In the genomic region with DNA sequence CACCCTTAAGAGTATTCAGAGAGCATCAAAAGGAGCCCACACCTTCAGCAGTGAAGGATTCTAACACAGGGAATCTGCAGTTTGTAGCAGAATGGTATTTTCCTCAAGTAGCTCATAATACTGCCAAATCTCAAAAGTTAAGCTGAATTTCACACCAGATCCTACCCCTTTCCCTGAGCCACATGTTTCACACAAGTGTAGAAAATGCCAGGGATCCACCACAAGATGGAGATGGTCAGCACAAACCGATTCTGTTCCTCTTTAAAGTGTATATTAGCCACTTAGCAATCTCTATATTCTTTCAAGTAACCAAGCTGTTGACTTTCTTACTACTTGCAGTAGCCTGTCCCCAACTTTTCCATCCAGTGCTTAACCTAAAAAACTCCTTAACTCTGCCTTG, we compare ENCODE assay signal across 7 cellular contexts. TPM values are rescaled to one million over a fixed set of nuclear protein-coding genes. Genes with fewer than 3 reads are reported as not detected.
A peak's percentile ranks its signal among the peaks of the same experiment; 100 is the strongest.
DNase-seq lines count a peak whose midpoint lies in the region; ATAC-seq, FAIRE-seq and TF ChIP-seq lines count a peak whose summit lies in the region.

No MANE protein-coding gene starts in this region.

- no peak for TF ChIP-seq POLR2A in GM12878 (IDR thresholded peaks at IDR 0.05; ENCODE audit: low read depth, low read length)

- no TSS peak for BruUV-seq in GM12878 (replicated peaks; lab: Mats Ljungman, UMichigan)

- ATAC-seq in GM12878 (peak; percentile 43), HG02840 (IDR thresholded peaks at IDR 0.05; ENCODE audit: low FRiP score, unreplicated experiment) (no peak)

- H3K9me3 Mint-ChIP-seq in nephron progenitor cell, result no peaks in the 10 kb centered on the region

- in situ Hi-C loops in GM12878 (cut with MboI), result no loop called here

- POLR2A ChIA-PET in GM12878 (lab: Charles Lee), result no interaction called here

- intact Hi-C loops in GM12878 (cut with micrococcal nuclease; ENCODE audit: unreplicated experiment), result loop anchor here (5.0 kb wide), 1 partner anchor 42 kb away; no protein-coding TSS in a partner anchor

- H3K9me2 ChIP-seq in MM.1S (replicated peaks; ENCODE audit: insufficient read depth, low read length), result no peaks in the 10 kb centered on the region

- no peak overlapping the region for H3K4me3 Mint-ChIP-seq in nephron progenitor cell

- SMC1A ChIA-PET in GM12878 (lab: Charles Lee; ENCODE audit: uncharacterized antibody, unreplicated experiment), result interaction anchor here (0.7 to 3.3 kb wide), 4 partner anchors 8 to 85 kb away, joined by 3 to 11 read pairs (median 6); no protein-coding TSS in a partner anchor

- peak; percentile 32 for TF ChIP-seq CTCF in MM.1S (IDR thresholded peaks at IDR 0.05; ENCODE audit: low read length)
- peak; percentile 23 to 43 (median 35); a peak in 3 of 6 replicates for TF ChIP-seq CTCF in GM12878 (IDR thresholded peaks at IDR 0.05 in 2 of 3, conservative IDR thresholded peaks at IDR 0.05 in 1 of 3; ENCODE audit: control insufficient read depth in 2 of 3, extremely low read depth in 1 of 3, insufficient read depth in 1 of 3, low read depth in 3 of 3, low read length in 3 of 3)
- TF ChIP-seq CTCF in nephron progenitor cell (IDR thresholded peaks at IDR 0.05), result peak; percentile 30
- no peak for TF ChIP-seq CTCF in GM20000 (IDR thresholded peaks at IDR 0.05; ENCODE audit: extremely low read depth, missing control alignments)

- H3K4me3 ChIP-seq in MM.1S (ENCODE audit: low read length) (peak overlapping the region; percentile 17; the same call in 1 of the 2 replicates), GM12878 (no peak overlapping the region)

- H3K4me2 ChIP-seq in MM.1S (ENCODE audit: low read depth, low read length), result peak overlapping the region; percentile 74
- H3K4me2 ChIP-seq in GM12878 (ENCODE audit: control insufficient read depth, insufficient read depth), result no peak overlapping the region

- peaks cover 22% of the 10 kb centered on the region for H3F3A ChIP-seq in MM.1S (ENCODE audit: insufficient read depth, low read length)

- peak overlapping the region; percentile 25 for H3K27ac Mint-ChIP-seq in nephron progenitor cell

- peaks cover 4% of the 10 kb centered on the region for H3K4me1 Mint-ChIP-seq in nephron progenitor cell

- TF ChIP-seq RAD21 in GM12878 (IDR thresholded peaks at IDR 0.05; ENCODE audit: insufficient read depth, low read depth, low read length), result 0 out of 2 replicates have a peak, but pooled peaks have one; percentile 16

- H3K79me2 ChIP-seq in MM.1S (ENCODE audit: low read length) (peaks cover 12% of the 10 kb centered on the region; the same call in 1 of the 2 replicates), GM12878 (ENCODE audit: control insufficient read depth, insufficient read depth, low read length) (no peaks in the 10 kb centered on the region; the same call in none of the 2 replicates)

- H4K20me1 ChIP-seq in MM.1S (ENCODE audit: insufficient read depth, low read length) (no peaks in the 10 kb centered on the region), GM12878 (ENCODE audit: control insufficient read depth, insufficient read depth) (peaks cover 2% of the 10 kb centered on the region; the same call in 1 of the 2 replicates)

- CTCF ChIA-PET in GM12878 (lab: Yijun Ruan, JAX), result interaction anchor here (1.0 to 5.5 kb wide), 8 partner anchors 9 to 234 kb away, joined by 3 to 36 read pairs (median 4); no protein-coding TSS in a partner anchor

- RAD21 ChIA-PET in GM12878 (lab: Charles Lee; ENCODE audit: unreplicated experiment), result no interaction called here

- no peaks in the 10 kb centered on the region for H3K27me3 Mint-ChIP-seq in nephron progenitor cell (ENCODE audit: low read depth, poor library complexity)

- TF ChIP-seq EP300 in GM12878 (IDR thresholded peaks at IDR 0.05; ENCODE audit: borderline replicate concordance in 1 of 2, control insufficient read depth in 1 of 2, low read depth in 2 of 2, low read length in 2 of 2), result no peak

- H3K9ac ChIP-seq in MM.1S (ENCODE audit: low read length) (peak overlapping the region; percentile 16; the same call in 1 of the 2 replicates), GM12878 (ENCODE audit: control insufficient read depth, insufficient read depth, low read length) (no peak overlapping the region)

- WGBS in GM12878 (ENCODE audit: insufficient coverage, insufficient replicate concordance, low lambda C conversion rate, missing lambda C conversion rate), result 0% methylated on average over 1 of the region's 1 CpG

- DNase-seq in GF-D8 (lab: John Stamatoyannopoulos, UW), result peak; percentile 21
- no peak for DNase-seq in MM.1S
- no peak for DNase-seq in GM12878 (ENCODE audit: low read depth, low spot score)
- DNase-seq in nephron progenitor cell, result no peak
- DNase-seq in C1 segment of cervical spinal cord (lab: John Stamatoyannopoulos, UW), result no peak
- DNase-seq in GM20000 (ENCODE audit: low spot score), result no peak

- H3K9me3 ChIP-seq in MM.1S (replicated peaks; ENCODE audit: insufficient read depth, low read length), result no peaks in the 10 kb centered on the region
- no peaks in the 10 kb centered on the region for H3K9me3 ChIP-seq in GM12878 (replicated peaks; ENCODE audit: control insufficient read depth, insufficient read depth, low read length)

- no peaks in the 10 kb centered on the region for H3K27me3 ChIP-seq in MM.1S (replicated peaks; ENCODE audit: insufficient read depth, low read length)
- no peaks in the 10 kb centered on the region for H3K27me3 ChIP-seq in GM12878 (replicated peaks in 1 of 2; ENCODE audit: control insufficient read depth in 2 of 2, insufficient read depth in 2 of 2, low read length in 1 of 2)

- FAIRE-seq in GM12878 (lab: Jason Lieb, UNC), result no peak

- H3K36me3 Mint-ChIP-seq in nephron progenitor cell (ENCODE audit: low read depth), result peaks cover 51% of the 10 kb centered on the region

- H3K27ac ChIP-seq in MM.1S (ENCODE audit: low read length), result peak overlapping the region; percentile 73
- H3K27ac ChIP-seq in GM12878 (ENCODE audit: control insufficient read depth, insufficient read depth), result no peak overlapping the region

- H3K4me1 ChIP-seq in MM.1S (ENCODE audit: low read length) (peaks cover 36% of the 10 kb centered on the region), GM12878 (ENCODE audit: control insufficient read depth, insufficient read depth, low read length) (peaks cover 17% of the 10 kb centered on the region)

- H3K36me3 ChIP-seq in MM.1S (replicated peaks; ENCODE audit: insufficient read depth, low read length) (no peaks in the 10 kb centered on the region), GM12878 (ENCODE audit: control insufficient read depth in 2 of 2, insufficient read depth in 2 of 2, low read length in 1 of 2) (peaks cover 37 to 45% of the 10 kb centered on the region in 2 experiments)

- H2AFZ ChIP-seq in MM.1S (ENCODE audit: low read length), result no peak overlapping the region
- H2AFZ ChIP-seq in GM12878 (ENCODE audit: control insufficient read depth, low read depth, low read length), result no peak overlapping the region

TF ChIP-seq in GM12878, 131 proteins besides CTCF, POLR2A, EP300 and RAD21:
- TF ChIP-seq SMC3 (IDR thresholded peaks at IDR 0.05; ENCODE audit: borderline replicate concordance, low read length), result peak; percentile 17; the same call in 1 of the 2 replicates
- TF ChIP-seq NRF1 (conservative IDR thresholded peaks at IDR 0.05; ENCODE audit: low read depth, low read length), result no peak
- TF ChIP-seq SMAD1 (IDR thresholded peaks at IDR 0.05; ENCODE audit: low read depth, partially characterized antibody), result no peak
- TF ChIP-seq MEF2A (IDR thresholded peaks at IDR 0.05; ENCODE audit: insufficient read depth, low read depth, low read length), result no peak
- TF ChIP-seq, protein P1, sequence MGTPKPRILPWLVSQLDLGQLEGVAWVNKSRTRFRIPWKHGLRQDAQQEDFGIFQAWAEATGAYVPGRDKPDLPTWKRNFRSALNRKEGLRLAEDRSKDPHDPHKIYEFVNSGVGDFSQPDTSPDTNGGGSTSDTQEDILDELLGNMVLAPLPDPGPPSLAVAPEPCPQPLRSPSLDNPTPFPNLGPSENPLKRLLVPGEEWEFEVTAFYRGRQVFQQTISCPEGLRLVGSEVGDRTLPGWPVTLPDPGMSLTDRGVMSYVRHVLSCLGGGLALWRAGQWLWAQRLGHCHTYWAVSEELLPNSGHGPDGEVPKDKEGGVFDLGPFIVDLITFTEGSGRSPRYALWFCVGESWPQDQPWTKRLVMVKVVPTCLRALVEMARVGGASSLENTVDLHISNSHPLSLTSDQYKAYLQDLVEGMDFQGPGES (IDR thresholded peaks at IDR 0.05), result no peak
- 0 out of 2 replicates have a peak, but pooled peaks have one; percentile 22 for TF ChIP-seq MTA3 (IDR thresholded peaks at IDR 0.05; ENCODE audit: borderline replicate concordance, low read length)
- TF ChIP-seq ATF2 (IDR thresholded peaks at IDR 0.05; ENCODE audit: low read length), result no peak
- TF ChIP-seq SPI1 (IDR thresholded peaks at IDR 0.05; ENCODE audit: borderline replicate concordance, insufficient read depth, low read depth, low read length), result 0 out of 2 replicates have a peak, but pooled peaks have one; percentile 8

RNA-seq across cellular contexts. Expression of gene GINS2, which starts 13.2 kb away (rescaled TPM):
- total RNA-seq in GM12878 (2013; cell fraction: nucleolus; rRNA removed), result 18.0 and 20.1 TPM in 2 replicates
- total RNA-seq in GM12878 (2014; rRNA removed) (42.7 and 46.4 TPM in 2 replicates), GM12878 (2014; rRNA removed; fragmentation: Illumina TruSeq; extraction: Trizol) (43.5 and 45.4 TPM in 2 replicates), GM12878 (2021) (61.2 and 67.9 TPM in 2 replicates)
- polyA plus RNA-seq in GM12878 (2011; ENCODE audit: low read depth), result 15.7 TPM
- polyA plus RNA-seq in GM12878 (2011; rRNA removed) (52.8 and 68.5 TPM in 2 replicates), GM12878 (2014; fragmentation: Illumina TruSeq; extraction: Trizol) (48.8 and 55.5 TPM in 2 replicates), GM12878 (2014; fragmentation: Nextera tagmentation; extraction: Ambion mirVana) (10 to 100 TPM; 69.4 to 90.8 TPM), GM12878 (2014; rRNA removed) (41.4 and 45.2 TPM in 2 replicates), GM12878 (2016; fragmentation: Nextera tagmentation; extraction: Ambion mirVana) (10 to 100 TPM; 74.0 to 74.9 TPM)
- polyA plus RNA-seq in GM12878 (2011; cell fraction: cytosol; rRNA removed), result 47.5 and 48.9 TPM in 2 replicates
- 25.6 and 26.6 TPM in 2 replicates for polyA plus RNA-seq in GM12878 (2011; cell fraction: nucleus; rRNA removed)
- 17.7 and 21.8 TPM in 2 replicates for polyA plus RNA-seq in GM12878 (2012)
- 22.9 and 26.8 TPM in 2 replicates for polyA minus RNA-seq in GM12878 (2011; rRNA and poly(A)+ RNA removed)
- polyA minus RNA-seq in GM12878 (2011; cell fraction: cytosol; rRNA and poly(A)+ RNA removed), result 10.2 and 13.0 TPM in 2 replicates
- polyA minus RNA-seq in GM12878 (2011; cell fraction: nucleus; rRNA and poly(A)+ RNA removed), result 9.3 and 10.8 TPM in 2 replicates
